In genomic region chr4:32748498-32748897, GRCh38 we compare ENCODE assay signal across 18 cellular contexts.
"Had no signal": no experiment of that assay in that cellular context is flagged by ENCODE, and none has a peak within 500 bp of the region (broad histone marks: within the 10 kb centered on the region; RNA-seq: fewer than 3 reads in every experiment).

No MANE protein-coding gene starts in this region.

- ATAC-seq: activated T-helper 17 cell treated with anti-CD3 and anti-CD28 coated beads, Interleukin-2, amount 50 U/mL, for 72 hours; effector memory CD8-positive, alpha-beta T cell; left lung; natural killer cell treated with Interleukin-12 subunit alpha and Interleukin-12 subunit beta and Interleukin-15 and Interleukin-18, amount 100 ng/mL, for 72 hours; psoas muscle had no signal

- H3K4me3 ChIP-seq: left lung, psoas muscle, sigmoid colon had no signal

- H3K27me3 ChIP-seq: left lung, sigmoid colon had no signal

- H3K27ac Mint-ChIP-seq: activated CD4-positive, alpha-beta T cell treated with anti-CD3 and anti-CD28 coated beads, Interleukin-2, amount 10 ng/mL, durations not matched to agents 7 days and 5 days; activated naive CD4-positive, alpha-beta T cell treated with anti-CD3 and anti-CD28 coated beads for 36 hours; activated T-helper 17 cell treated with anti-CD3 and anti-CD28 coated beads, Interleukin-2, amount 50 U/mL, for 72 hours; effector memory CD8-positive, alpha-beta T cell; natural killer cell treated with Interleukin-12 subunit alpha and Interleukin-12 subunit beta and Interleukin-15 and Interleukin-18, amount 100 ng/mL, for 72 hours had no signal

- H3K36me3 Mint-ChIP-seq: natural killer cell treated with Interleukin-12 subunit alpha and Interleukin-12 subunit beta and Interleukin-15 and Interleukin-18, amount 100 ng/mL, for 72 hours had no signal

- H3K27me3 Mint-ChIP-seq: activated CD4-positive, alpha-beta T cell treated with anti-CD3 and anti-CD28 coated beads, Interleukin-2, amount 10 ng/mL, durations not matched to agents 7 days and 5 days; activated T-helper 17 cell treated with anti-CD3 and anti-CD28 coated beads, Interleukin-2, amount 50 U/mL, for 72 hours; effector memory CD8-positive, alpha-beta T cell; natural killer cell treated with Interleukin-12 subunit alpha and Interleukin-12 subunit beta and Interleukin-15 and Interleukin-18, amount 100 ng/mL, for 72 hours had no signal

- H3K9me3 ChIP-seq: left lung, sigmoid colon had no signal

- H3K4me3 Mint-ChIP-seq: activated CD4-positive, alpha-beta T cell treated with anti-CD3 and anti-CD28 coated beads, Interleukin-2, amount 10 ng/mL, durations not matched to agents 7 days and 5 days; activated naive CD4-positive, alpha-beta T cell treated with anti-CD3 and anti-CD28 coated beads for 36 hours; activated T-helper 17 cell treated with anti-CD3 and anti-CD28 coated beads, Interleukin-2, amount 50 U/mL, for 72 hours; effector memory CD8-positive, alpha-beta T cell; natural killer cell treated with Interleukin-12 subunit alpha and Interleukin-12 subunit beta and Interleukin-15 and Interleukin-18, amount 100 ng/mL, for 72 hours had no signal

- H3K36me3 ChIP-seq: left lung, sigmoid colon had no signal

- H3K27ac ChIP-seq: left lung, psoas muscle, sigmoid colon had no signal

- DNase-seq: activated CD4-positive, alpha-beta T cell treated with anti-CD3 and anti-CD28 coated beads, Interleukin-2, amount 10 ng/mL, durations not matched to agents 7 days and 5 days; activated CD4-positive, CD25-positive, alpha-beta regulatory T cell; activated naive CD4-positive, alpha-beta T cell treated with anti-CD3 and anti-CD28 coated beads for 36 hours; activated T-cell treated with anti-CD3 and anti-CD28 coated beads for 4 hours; caudate nucleus; effector memory CD8-positive, alpha-beta T cell; erythroblast; hippocampal formation; occipital lobe; psoas muscle; stimulated activated CD4-positive, alpha-beta T cell treated with anti-CD3 and anti-CD28 coated beads, Interleukin-2, amount 100 ng/mL, for 24 hours; stimulated activated naive CD4-positive, alpha-beta T cell; T-helper 1 cell; trophoblast cell had no signal

- H3K4me1 ChIP-seq: left lung, psoas muscle, sigmoid colon had no signal

- H3K4me1 Mint-ChIP-seq: activated CD4-positive, alpha-beta T cell treated with anti-CD3 and anti-CD28 coated beads, Interleukin-2, amount 10 ng/mL, durations not matched to agents 7 days and 5 days; activated T-helper 17 cell treated with anti-CD3 and anti-CD28 coated beads, Interleukin-2, amount 50 U/mL, for 72 hours had no signal
